In genomic region chr9:126399251-126399650, GRCh38 we compare ENCODE assay signal across 13 cellular contexts.
DNase-seq lines count a peak whose midpoint lies in the region.
"Had no signal": no experiment of that assay in that cellular context is flagged by ENCODE, and none has a peak within 500 bp of the region (broad histone marks: within the 10 kb centered on the region; RNA-seq: fewer than 3 reads in every experiment).

No MANE protein-coding gene starts in this region.

- H3K79me1 ChIP-seq in mesendoderm (ENCODE audit: low read length): no peaks in the 10 kb centered on the region

- no peak overlapping the region for H3K4me2 ChIP-seq in mesendoderm (ENCODE audit: low read length)

- H3K9ac ChIP-seq in mesendoderm (ENCODE audit: low read length): no peak overlapping the region
- H3K9ac ChIP-seq: parathyroid adenoma had no signal

- no peaks in the 10 kb centered on the region for H3K9me3 ChIP-seq in KOPT-K1 (ENCODE audit: insufficient read depth, low read length, poor library complexity, severe bottlenecking)
- H3K9me3 ChIP-seq: heart left ventricle, sigmoid colon had no signal

- no peak overlapping the region for H2AK5ac ChIP-seq in mesendoderm (ENCODE audit: low read length)

- H4K8ac ChIP-seq in mesendoderm (ENCODE audit: low read depth, low read length): no peak overlapping the region

- H3K79me2 ChIP-seq in mesendoderm (ENCODE audit: control insufficient read depth, insufficient read depth, low read length): no peaks in the 10 kb centered on the region
- H3K79me2 ChIP-seq: parathyroid adenoma had no signal

- no peaks in the 10 kb centered on the region for H3K4me1 ChIP-seq in mesendoderm (ENCODE audit: control insufficient read depth, low read depth, low read length)
- H3K4me1 ChIP-seq: parathyroid adenoma had no signal

- no peak overlapping the region for H3K23ac ChIP-seq in mesendoderm (ENCODE audit: low read length)

- no CpG with 5 or more reads among the region's 8 CpGs for WGBS in mesendoderm (ENCODE audit: extremely low coverage, insufficient coverage, low lambda C conversion rate)

- H3K4ac ChIP-seq in mesendoderm (ENCODE audit: low read depth, low read length): no peak overlapping the region

- no peak overlapping the region for H3K18ac ChIP-seq in mesendoderm (ENCODE audit: low read length)

- no peak overlapping the region for H2BK120ac ChIP-seq in mesendoderm (ENCODE audit: low read depth, low read length)

- no peak overlapping the region for H2BK5ac ChIP-seq in mesendoderm (ENCODE audit: low read length)

- no peak overlapping the region for H4K5ac ChIP-seq in mesendoderm (ENCODE audit: low read length)

- H3K27ac ChIP-seq in KOPT-K1 (ENCODE audit: low read depth, low read length, poor library complexity, severe bottlenecking): peak overlapping the region; percentile 26
- H3K27ac ChIP-seq in cingulate gyrus (ENCODE audit: low read depth, low read length): peak overlapping the region; percentile 66
- no peak overlapping the region for H3K27ac ChIP-seq in mesendoderm (ENCODE audit: low read depth, low read length)
- H3K27ac ChIP-seq: heart left ventricle, parathyroid adenoma, sigmoid colon had no signal

- H3K36me3 ChIP-seq in KOPT-K1 (ENCODE audit: insufficient read depth, low read length): peaks cover 41% of the 10 kb centered on the region
- H3K36me3 ChIP-seq in mesendoderm (ENCODE audit: control insufficient read depth, insufficient read depth, low read length): no peaks in the 10 kb centered on the region

- DNase-seq in A172 (ENCODE audit: low spot score) (peak; percentile 44), mesendoderm (peak; percentile 53), COLO829 (ENCODE audit: low spot score) (no peak), germinal center (ENCODE audit: low spot score) (no peak), HCEC 1CT (no peak)
- DNase-seq in activated CD4-positive, CD25-positive, alpha-beta regulatory T cell treated with anti-CD3 and anti-CD28 coated beads, Interleukin-2, amount 50 U/mL, for 72 hours: no peak
- DNase-seq: COR-L47, GF-D8 had no signal

- H3K27me3 ChIP-seq in mesendoderm (ENCODE audit: insufficient read depth, low read length, poor library complexity): no peaks in the 10 kb centered on the region
- H3K27me3 ChIP-seq: heart left ventricle, sigmoid colon had no signal

- no peak overlapping the region for H2BK15ac ChIP-seq in mesendoderm (replicated peaks; ENCODE audit: low read depth)

- H3K4me3 ChIP-seq in mesendoderm (ENCODE audit: low read length): no peak overlapping the region
- H3K4me3 ChIP-seq: heart left ventricle, sigmoid colon had no signal

- no peak overlapping the region for H3K56ac ChIP-seq in mesendoderm (ENCODE audit: low read length)

Comparison
In these comparisons a context has a peak if more than half of its experiments do, and no peak if none do; other contexts are left out.
1. DNase-seq: peak in A172 (single experiment) and mesendoderm (single experiment); none in COLO829 (single experiment), germinal center (single experiment), activated CD4-positive, CD25-positive, alpha-beta regulatory T cell treated with anti-CD3 and anti-CD28 coated beads, Interleukin-2, amount 50 U/mL, for 72 hours (single experiment) and HCEC 1CT (single experiment).